In genomic region chr12:106096376-106096775, GRCh38 we compare ENCODE assay signal across 2 cellular contexts.
TF ChIP-seq lines count a peak whose summit lies in the region.

No MANE protein-coding gene starts in this region.

TF ChIP-seq in HEK293, 187 proteins besides CTCF, POLR2A, EP300 and RAD21:
- peak; percentile 57; the same call in 1 of the 2 replicates for TF ChIP-seq ZBTB48 (tag by site-specific recombination; IDR thresholded peaks at IDR 0.05)
- TF ChIP-seq ELK4 (IDR thresholded peaks at IDR 0.05; ENCODE audit: borderline replicate concordance, low read depth, low read length) = no peak
TF ChIP-seq in HEK293: peak in this region for 1.

TF ChIP-seq in H1, 55 proteins besides CTCF, POLR2A, EP300 and RAD21:
- no peak for TF ChIP-seq TCF12 (IDR thresholded peaks at IDR 0.05; ENCODE audit: low read depth, low read length)
- no peak for TF ChIP-seq PHF8 (conservative IDR thresholded peaks at IDR 0.05; ENCODE audit: low read depth, low read length)
- no peak for TF ChIP-seq BRCA1 (IDR thresholded peaks at IDR 0.05; ENCODE audit: low read depth, low read length)
- TF ChIP-seq SRF (IDR thresholded peaks at IDR 0.05; ENCODE audit: low read depth, low read length) = no peak
- TF ChIP-seq SIN3A (conservative IDR thresholded peaks at IDR 0.05 in 1 of 2, IDR thresholded peaks at IDR 0.05 in 1 of 2; ENCODE audit: low read depth in 1 of 2, low read length in 2 of 2) = no peak
- no peak for TF ChIP-seq HDAC2 (IDR thresholded peaks at IDR 0.05; ENCODE audit: borderline replicate concordance in 1 of 2, low read depth in 2 of 2, low read length in 2 of 2)
- TF ChIP-seq CHD2 (IDR thresholded peaks at IDR 0.05; ENCODE audit: low read length) = no peak
- TF ChIP-seq TEAD4 (IDR thresholded peaks at IDR 0.05; ENCODE audit: low read depth, low read length) = no peak
- TF ChIP-seq EGR1 (IDR thresholded peaks at IDR 0.05; ENCODE audit: borderline replicate concordance, low read depth, low read length) = no peak
- TF ChIP-seq EZH2 (IDR thresholded peaks at IDR 0.05; ENCODE audit: low read depth, low read length, severe bottlenecking) = no peak
- no peak for TF ChIP-seq ZNF274 (IDR thresholded peaks at IDR 0.05; ENCODE audit: borderline replicate concordance, extremely low read depth, low read length)
- TF ChIP-seq CTBP2 (IDR thresholded peaks at IDR 0.05; ENCODE audit: borderline replicate concordance, insufficient read depth, insufficient read length, low read length) = no peak
- TF ChIP-seq RNF2 (IDR thresholded peaks at IDR 0.05; ENCODE audit: borderline replicate concordance, low read depth, low read length, missing control alignments, poor library complexity, severe bottlenecking) = no peak
- TF ChIP-seq CHD1 (IDR thresholded peaks at IDR 0.05; ENCODE audit: low read depth, low read length) = no peak
